Comparison of ENCODE assay signal across 1 cellular context in the genomic region with DNA sequence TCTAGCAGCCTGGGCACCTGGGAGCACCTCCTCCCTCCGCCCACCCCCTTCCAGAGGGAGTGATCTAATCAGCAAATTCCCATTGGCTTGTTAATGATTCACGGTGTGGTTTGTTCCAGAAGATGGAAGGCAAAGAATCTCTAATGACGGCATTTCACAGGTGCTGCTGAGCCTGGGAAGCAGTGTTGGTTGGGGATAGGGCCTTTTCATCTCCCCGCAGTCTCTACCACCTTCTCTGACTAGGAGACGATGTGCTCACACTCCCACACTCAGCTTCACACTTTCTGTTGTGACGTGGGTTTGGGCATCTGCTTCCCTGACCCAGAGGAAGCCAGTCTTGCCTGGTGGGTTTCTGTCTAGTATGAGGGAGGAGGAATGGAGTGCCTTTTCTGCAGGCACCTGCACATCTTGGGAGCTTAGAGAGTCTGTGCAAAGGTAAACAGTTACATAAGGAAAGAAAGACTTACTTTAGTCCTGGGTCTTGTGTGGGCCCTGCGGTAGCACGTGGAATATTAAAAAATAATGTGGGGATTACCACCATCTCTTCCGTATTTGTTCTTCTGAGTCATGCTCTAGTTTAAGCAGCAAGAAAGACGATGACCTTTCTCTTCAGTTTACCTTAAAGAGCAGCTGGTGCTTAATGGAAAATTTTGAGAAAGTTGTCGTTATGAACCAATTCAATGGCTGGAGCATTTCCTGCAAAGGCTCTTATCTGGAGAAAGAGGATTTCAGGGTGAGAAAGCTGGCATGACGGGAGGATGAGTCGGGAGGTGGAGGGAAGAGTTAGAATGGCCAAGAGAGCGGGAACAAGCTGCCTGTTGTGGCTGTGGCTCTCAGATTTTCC.
TF ChIP-seq lines count a peak whose summit lies in the region.

No MANE protein-coding gene starts in this region.

TF ChIP-seq in HepG2, 621 proteins besides CTCF, POLR2A, EP300 and RAD21 (continued from another document and continues in another):
- TF ChIP-seq ZNF142 (CRISPR knock-in tag; IDR thresholded peaks at IDR 0.05) (no peak), ZNF841 (CRISPR knock-in tag; IDR thresholded peaks at IDR 0.05; ENCODE audit: borderline replicate concordance) (no peak), ZNF629 (CRISPR knock-in tag; conservative IDR thresholded peaks at IDR 0.05) (no peak), ZNF317 (CRISPR knock-in tag; IDR thresholded peaks at IDR 0.05) (peak; percentile 83; the same call in 1 of the 2 replicates), ELF3 (CRISPR knock-in tag; IDR thresholded peaks at IDR 0.05) (peak; percentile 58; the same call in 1 of the 2 replicates), REL (CRISPR knock-in tag; conservative IDR thresholded peaks at IDR 0.05) (no peak), ZSCAN9 (CRISPR knock-in tag; IDR thresholded peaks at IDR 0.05; ENCODE audit: borderline replicate concordance) (0 out of 2 replicates have a peak, but pooled peaks have one; percentile 12), PAWR (CRISPR knock-in tag; IDR thresholded peaks at IDR 0.05; ENCODE audit: borderline replicate concordance) (no peak), POGZ (CRISPR knock-in tag; IDR thresholded peaks at IDR 0.05) (no peak), EED (CRISPR knock-in tag; IDR thresholded peaks at IDR 0.05) (no peak), TFAP4 (IDR thresholded peaks at IDR 0.05; ENCODE audit: borderline replicate concordance, low read depth) (peak; percentile 31; the same call in 1 of the 2 replicates), ZNF614 (CRISPR knock-in tag; IDR thresholded peaks at IDR 0.05; ENCODE audit: borderline replicate concordance) (peak; percentile 64; the same call in 1 of the 2 replicates), PREB (CRISPR knock-in tag; IDR thresholded peaks at IDR 0.05) (no peak), PPARG (CRISPR knock-in tag; conservative IDR thresholded peaks at IDR 0.05) (0 out of 2 replicates have a peak, but pooled peaks have one; percentile 34), HOXA9 (CRISPR knock-in tag; IDR thresholded peaks at IDR 0.05; ENCODE audit: borderline replicate concordance) (no peak), ZNF451 (CRISPR knock-in tag; IDR thresholded peaks at IDR 0.05) (no peak), KDM2A (CRISPR knock-in tag; IDR thresholded peaks at IDR 0.05; ENCODE audit: borderline replicate concordance, low read depth) (peak; percentile 61; the same call in 1 of the 2 replicates), ZNF281 (CRISPR knock-in tag; IDR thresholded peaks at IDR 0.05; ENCODE audit: borderline replicate concordance) (0 out of 2 replicates have a peak, but pooled peaks have one; percentile 7), KDM5B (CRISPR knock-in tag; IDR thresholded peaks at IDR 0.05; ENCODE audit: borderline replicate concordance) (no peak), NFKBIZ (CRISPR knock-in tag; IDR thresholded peaks at IDR 0.05) (peak; percentile 24; the same call in 1 of the 2 replicates), ZNF792 (CRISPR knock-in tag; IDR thresholded peaks at IDR 0.05) (peak; percentile 32; the same call in 1 of the 2 replicates), TEAD3 (CRISPR knock-in tag; optimal IDR thresholded peaks at IDR 0.05; ENCODE audit: borderline replicate concordance) (no peak), PRDM15 (CRISPR knock-in tag; IDR thresholded peaks at IDR 0.05) (no peak), ZNF615 (CRISPR knock-in tag; IDR thresholded peaks at IDR 0.05; ENCODE audit: borderline replicate concordance) (0 out of 2 replicates have a peak, but pooled peaks have one; percentile 13), ZNF543 (CRISPR knock-in tag; IDR thresholded peaks at IDR 0.05) (no peak), ZNF512B (CRISPR knock-in tag; IDR thresholded peaks at IDR 0.05; ENCODE audit: borderline replicate concordance) (0 out of 2 replicates have a peak, but pooled peaks have one; percentile 34)
- TF ChIP-seq, protein P1, sequence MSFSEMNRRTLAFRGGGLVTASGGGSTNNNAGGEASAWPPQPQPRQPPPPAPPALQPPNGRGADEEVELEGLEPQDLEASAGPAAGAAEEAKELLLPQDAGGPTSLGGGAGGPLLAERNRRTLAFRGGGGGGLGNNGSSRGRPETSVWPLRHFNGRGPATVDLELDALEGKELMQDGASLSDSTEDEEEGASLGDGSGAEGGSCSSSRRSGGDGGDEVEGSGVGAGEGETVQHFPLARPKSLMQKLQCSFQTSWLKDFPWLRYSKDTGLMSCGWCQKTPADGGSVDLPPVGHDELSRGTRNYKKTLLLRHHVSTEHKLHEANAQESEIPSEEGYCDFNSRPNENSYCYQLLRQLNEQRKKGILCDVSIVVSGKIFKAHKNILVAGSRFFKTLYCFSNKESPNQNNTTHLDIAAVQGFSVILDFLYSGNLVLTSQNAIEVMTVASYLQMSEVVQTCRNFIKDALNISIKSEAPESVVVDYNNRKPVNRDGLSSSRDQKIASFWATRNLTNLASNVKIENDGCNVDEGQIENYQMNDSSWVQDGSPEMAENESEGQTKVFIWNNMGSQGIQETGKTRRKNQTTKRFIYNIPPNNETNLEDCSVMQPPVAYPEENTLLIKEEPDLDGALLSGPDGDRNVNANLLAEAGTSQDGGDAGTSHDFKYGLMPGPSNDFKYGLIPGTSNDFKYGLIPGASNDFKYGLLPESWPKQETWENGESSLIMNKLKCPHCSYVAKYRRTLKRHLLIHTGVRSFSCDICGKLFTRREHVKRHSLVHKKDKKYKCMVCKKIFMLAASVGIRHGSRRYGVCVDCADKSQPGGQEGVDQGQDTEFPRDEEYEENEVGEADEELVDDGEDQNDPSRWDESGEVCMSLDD (CRISPR knock-in tag; IDR thresholded peaks at IDR 0.05; ENCODE audit: borderline replicate concordance) = no peak
- TF ChIP-seq, protein P2, sequence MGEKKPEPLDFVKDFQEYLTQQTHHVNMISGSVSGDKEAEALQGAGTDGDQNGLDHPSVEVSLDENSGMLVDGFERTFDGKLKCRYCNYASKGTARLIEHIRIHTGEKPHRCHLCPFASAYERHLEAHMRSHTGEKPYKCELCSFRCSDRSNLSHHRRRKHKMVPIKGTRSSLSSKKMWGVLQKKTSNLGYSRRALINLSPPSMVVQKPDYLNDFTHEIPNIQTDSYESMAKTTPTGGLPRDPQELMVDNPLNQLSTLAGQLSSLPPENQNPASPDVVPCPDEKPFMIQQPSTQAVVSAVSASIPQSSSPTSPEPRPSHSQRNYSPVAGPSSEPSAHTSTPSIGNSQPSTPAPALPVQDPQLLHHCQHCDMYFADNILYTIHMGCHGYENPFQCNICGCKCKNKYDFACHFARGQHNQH (CRISPR knock-in tag; IDR thresholded peaks at IDR 0.05) = peak; percentile 59; the same call in 1 of the 2 replicates
